Comparison of ENCODE assay signal across 8 cellular contexts in genomic region chr11:94762208-94762607, GRCh38. TPM values are rescaled to one million over a fixed set of nuclear protein-coding genes. Genes with fewer than 3 reads are reported as not detected.
DNase-seq lines count a peak whose midpoint lies in the region; ATAC-seq and TF ChIP-seq lines count a peak whose summit lies in the region.

No MANE protein-coding gene starts in this region.

- TF ChIP-seq CTCF in AG09319 (IDR thresholded peaks at IDR 0.05; ENCODE audit: low read depth, low read length) (peak; percentile 32), GM20000 (IDR thresholded peaks at IDR 0.05; ENCODE audit: extremely low read depth, missing control alignments) (peak; percentile 6)

- no peaks in the 10 kb centered on the region for H3K9me3 Mint-ChIP-seq in immature natural killer cell
- H3K9me3 Mint-ChIP-seq in activated T-helper 2 cell treated with anti-CD3 and anti-CD28 coated beads, Interferon-gamma antibody, Interleukin-2, Interleukin-4, amounts not matched to agents 10 μg/mL and 5 μg/mL and 100 μg/mL, durations not matched to agents 14 hours and 24 hours and 36 hours, result no peaks in the 10 kb centered on the region

- H3K27ac Mint-ChIP-seq in immature natural killer cell, result no peak overlapping the region
- no peak overlapping the region for H3K27ac Mint-ChIP-seq in activated T-helper 2 cell treated with anti-CD3 and anti-CD28 coated beads, Interferon-gamma antibody, Interleukin-2, Interleukin-4, amounts not matched to agents 10 μg/mL and 5 μg/mL and 100 μg/mL, durations not matched to agents 14 hours and 24 hours and 36 hours

- no peak overlapping the region for H3K4me3 Mint-ChIP-seq in immature natural killer cell
- no peak overlapping the region for H3K4me3 Mint-ChIP-seq in activated T-helper 2 cell treated with anti-CD3 and anti-CD28 coated beads, Interferon-gamma antibody, Interleukin-2, Interleukin-4, amounts not matched to agents 10 μg/mL and 5 μg/mL and 100 μg/mL, durations not matched to agents 14 hours and 24 hours and 36 hours (ENCODE audit: low read depth)

- no peak for DNase-seq in AG09319 (ENCODE audit: extremely low read depth, low read depth)
- DNase-seq in GM20000 (ENCODE audit: low spot score), result no peak
- DNase-seq in foreskin melanocyte, result peak; percentile 26
- no peak for DNase-seq in immature natural killer cell
- DNase-seq in inferior parietal cortex (ENCODE audit: extremely low spot score), result no peak
- no peak for DNase-seq in GM19240 (ENCODE audit: insufficient read length, low spot score)
- DNase-seq in activated T-helper 2 cell treated with anti-CD3 and anti-CD28 coated beads, Interferon-gamma antibody, Interleukin-2, Interleukin-4, amounts not matched to agents 10 μg/mL and 5 μg/mL and 100 μg/mL, durations not matched to agents 14 hours and 24 hours and 36 hours (ENCODE audit: low spot score), result no peak

- peak; percentile 75 for ATAC-seq in SK-N-SH treated with all-trans-retinoic acid at 6 μM for 48 hours

- no peaks in the 10 kb centered on the region for H3K36me3 Mint-ChIP-seq in immature natural killer cell
- H3K36me3 Mint-ChIP-seq in activated T-helper 2 cell treated with anti-CD3 and anti-CD28 coated beads, Interferon-gamma antibody, Interleukin-2, Interleukin-4, amounts not matched to agents 10 μg/mL and 5 μg/mL and 100 μg/mL, durations not matched to agents 14 hours and 24 hours and 36 hours (ENCODE audit: low read depth), result no peaks in the 10 kb centered on the region

- peaks cover 0 to 6% (median 2%) of the 10 kb centered on the region in 3 donors for H3K27me3 Mint-ChIP-seq in immature natural killer cell (ENCODE audit: low read depth in 3 of 3)
- H3K27me3 Mint-ChIP-seq in activated T-helper 2 cell treated with anti-CD3 and anti-CD28 coated beads, Interferon-gamma antibody, Interleukin-2, Interleukin-4, amounts not matched to agents 10 μg/mL and 5 μg/mL and 100 μg/mL, durations not matched to agents 14 hours and 24 hours and 36 hours (ENCODE audit: low read depth), result peaks cover 21% of the 10 kb centered on the region

- no peaks in the 10 kb centered on the region for H3K4me1 Mint-ChIP-seq in immature natural killer cell
- no peaks in the 10 kb centered on the region for H3K4me1 Mint-ChIP-seq in activated T-helper 2 cell treated with anti-CD3 and anti-CD28 coated beads, Interferon-gamma antibody, Interleukin-2, Interleukin-4, amounts not matched to agents 10 μg/mL and 5 μg/mL and 100 μg/mL, durations not matched to agents 14 hours and 24 hours and 36 hours (ENCODE audit: low read depth)

- intact Hi-C loops in activated T-helper 2 cell treated with anti-CD3 and anti-CD28 coated beads, Interferon-gamma antibody, Interleukin-2, Interleukin-4, amounts not matched to agents 10 μg/mL and 5 μg/mL and 100 μg/mL, durations not matched to agents 14 hours and 24 hours and 36 hours (cut with micrococcal nuclease), result loop anchor here (10.0 kb wide), 2 partner anchors 137 to 217 kb away; partner anchors contain the start of gene FUT4

TF ChIP-seq in SK-N-SH treated with all-trans-retinoic acid at 6 μM for 48 hours, 23 proteins besides CTCF, POLR2A, EP300 and RAD21:
- TF ChIP-seq OSR1 (CRISPR knock-in tag; IDR thresholded peaks at IDR 0.05) (no peak), PATZ1 (CRISPR knock-in tag; IDR thresholded peaks at IDR 0.05; ENCODE audit: borderline replicate concordance) (no peak)

RNA-seq across cellular contexts. Expression of gene AMOTL1, which starts 5.9 kb away (rescaled TPM):
- polyA plus RNA-seq in immature natural killer cell, result 1 to 10 TPM in 1 of 3 donors, under 1 TPM in 1, not detected in 1; 0.14 to 1.7 TPM
- 4.8 and 5.9 TPM in 2 replicates for total RNA-seq in activated T-helper 2 cell treated with anti-CD3 and anti-CD28 coated beads, Interferon-gamma antibody, Interleukin-2, Interleukin-4, amounts not matched to agents 10 μg/mL and 5 μg/mL and 100 μg/mL, durations not matched to agents 14 hours and 24 hours and 36 hours
